1 cellular context compared by ENCODE assay signal in genomic region chr18:3213231-3214059, GRCh38.
TF ChIP-seq lines count a peak whose summit lies in the region.

No MANE protein-coding gene starts in this region.

TF ChIP-seq in endothelial cell of umbilical vein, 7 proteins besides CTCF, POLR2A, EP300 and RAD21:
- no peak for TF ChIP-seq GATA2 (IDR thresholded peaks at IDR 0.05; ENCODE audit: insufficient read depth, insufficient read length, low read depth, low read length)
- TF ChIP-seq FOS (IDR thresholded peaks at IDR 0.05; ENCODE audit: borderline replicate concordance, insufficient read depth, low read length) = no peak
- TF ChIP-seq JUN (IDR thresholded peaks at IDR 0.05; ENCODE audit: borderline replicate concordance, insufficient read depth, insufficient read length, low read depth) = no peak
- TF ChIP-seq EZH2 (IDR thresholded peaks at IDR 0.05; ENCODE audit: borderline replicate concordance, low read depth, low read length, severe bottlenecking) = no peak
- TF ChIP-seq MYC (IDR thresholded peaks at IDR 0.05; ENCODE audit: low read depth, low read length) = no peak
- TF ChIP-seq POLR2AphosphoS5 (IDR thresholded peaks at IDR 0.05; ENCODE audit: insufficient read depth, low read depth, low read length) = no peak
- TF ChIP-seq MAX (IDR thresholded peaks at IDR 0.05; ENCODE audit: insufficient read depth, insufficient read length) = no peak
TF ChIP-seq in endothelial cell of umbilical vein: peak in this region for 0.
